Comparison of ENCODE assay signal across 34 cellular contexts in genomic region chr1:11786168-11786567, GRCh38. TPM values are rescaled to one million over a fixed set of nuclear protein-coding genes. Genes with fewer than 3 reads are reported as not detected.
DNase-seq lines count a peak whose midpoint lies in the region; ATAC-seq and TF ChIP-seq lines count a peak whose summit lies in the region.
"Had no signal": no experiment of that assay in that cellular context is flagged by ENCODE, and none has a peak within 500 bp of the region (broad histone marks: within the 10 kb centered on the region; RNA-seq: fewer than 3 reads in every experiment).

No MANE protein-coding gene starts in this region.

- H3F3A ChIP-seq in neural progenitor cell (ENCODE audit: low read depth), result peaks cover 13% of the 10 kb centered on the region

- peaks cover 12% of the 10 kb centered on the region for H3K36me3 Mint-ChIP-seq in Calu3 (ENCODE audit: insufficient read depth, unreplicated experiment)
- peaks cover 3% of the 10 kb centered on the region for H3K36me3 Mint-ChIP-seq in neural progenitor cell
- H3K36me3 Mint-ChIP-seq: activated CD8-positive, alpha-beta memory T cell treated with anti-CD3 and anti-CD28 coated beads, Interleukin-2, amount 10 ng/mL, durations not matched to agents 7 days and 5 days; activated naive CD8-positive, alpha-beta T cell treated with anti-CD3 and anti-CD28 coated beads, Interleukin-2, amount 10 ng/mL, durations not matched to agents 7 days and 5 days had no signal

- H3K79me2 ChIP-seq in neural progenitor cell (ENCODE audit: low read depth), result no peaks in the 10 kb centered on the region

- H3K27ac ChIP-seq in right atrium auricular region (peak overlapping the region; percentile 96 to 98), thyroid gland (peak overlapping the region; percentile 60 to 97 (median 97)), neural progenitor cell (no peak overlapping the region)
- H3K27ac ChIP-seq: neutrophil, SJSA1 had no signal

- no peak for DNase-seq in Calu3
- DNase-seq in OCI-M1 (lab: John Stamatoyannopoulos, UW), result peak; percentile 54
- DNase-seq in right atrium auricular region (ENCODE audit: low spot score), result no peak
- peak; percentile 46 to 58 for DNase-seq in thyroid gland
- DNase-seq in neural progenitor cell (ENCODE audit: low spot score), result no peak
- DNase-seq: activated CD8-positive, alpha-beta memory T cell treated with anti-CD3 and anti-CD28 coated beads, Interleukin-2, amount 10 ng/mL, durations not matched to agents 7 days and 5 days; activated gamma-delta T cell treated with Interleukin-2 at 50 U/mL for 16 hours; activated naive CD8-positive, alpha-beta T cell treated with anti-CD3 and anti-CD28 coated beads, Interleukin-2, amount 10 ng/mL, durations not matched to agents 7 days and 5 days; activated T-cell treated with anti-CD3 and anti-CD28 coated beads, Interleukin-2, amount 50 U/mL, for 4 hours; aorta; colonic mucosa; DND-41; effector CD8-positive, alpha-beta T cell; glutamatergic neuron; KBM-7; NCI-H1105 treated with DMSO at 0.1 percent for 48 hours; NCI-H1930; NCI-H526 treated with DMSO at 0.1 percent for 48 hours; stimulated activated CD4-positive, alpha-beta T cell treated with anti-CD3 and anti-CD28 coated beads, Interleukin-12 subunit alpha, Interleukin-12 subunit beta, amount 100 ng/mL, for 4 hours; stimulated activated CD4-positive, alpha-beta T cell treated with anti-CD3 and anti-CD28 coated beads, Interleukin-2, amount 100 ng/mL, for 48 hours; stomach; T-helper 9 cell; tibial artery had no signal

- ATAC-seq in GM21515 (IDR thresholded peaks at IDR 0.05; ENCODE audit: unreplicated experiment) (no peak), HG03175 (IDR thresholded peaks at IDR 0.05; ENCODE audit: unreplicated experiment) (no peak)
- ATAC-seq: activated CD8-positive, alpha-beta memory T cell treated with anti-CD3 and anti-CD28 coated beads, Interleukin-2, amount 10 ng/mL, durations not matched to agents 7 days and 5 days; activated T-cell treated with anti-CD3 and anti-CD28 coated beads, Interleukin-2, amount 50 U/mL, for 4 hours; left lung; sciatic nerve had no signal

- H3K27me3 Mint-ChIP-seq in Calu3 (ENCODE audit: unreplicated experiment) (no peaks in the 10 kb centered on the region), neural progenitor cell (ENCODE audit: insufficient read depth, low read depth) (peaks cover 4% of the 10 kb centered on the region)
- H3K27me3 Mint-ChIP-seq: activated CD8-positive, alpha-beta memory T cell treated with anti-CD3 and anti-CD28 coated beads, Interleukin-2, amount 10 ng/mL, durations not matched to agents 7 days and 5 days; activated naive CD8-positive, alpha-beta T cell treated with anti-CD3 and anti-CD28 coated beads, Interleukin-2, amount 10 ng/mL, durations not matched to agents 7 days and 5 days had no signal

- TF ChIP-seq POLR2A in thyroid gland (IDR thresholded peaks at IDR 0.05), result no peak

- CTCF ChIA-PET in Calu3 (lab: Charles Lee), result no interaction called here

- no peaks in the 10 kb centered on the region for H3K9me3 ChIP-seq in right atrium auricular region
- H3K9me3 ChIP-seq in thyroid gland, result no peaks in the 10 kb centered on the region
- H3K9me3 ChIP-seq in neural progenitor cell (ENCODE audit: low read depth), result no peaks in the 10 kb centered on the region
- H3K9me3 ChIP-seq: colonic mucosa, left lung, neutrophil, stomach, tibial artery had no signal

- BruUV-seq in Calu3 (replicated peaks; lab: Mats Ljungman, UMichigan), result TSS peak; percentile 27

- H3K36me3 ChIP-seq in right atrium auricular region, result peaks cover 3% of the 10 kb centered on the region
- H3K36me3 ChIP-seq in thyroid gland, result peaks cover 0 to 5% of the 10 kb centered on the region in 2 donors
- H3K36me3 ChIP-seq in neural progenitor cell, result no peaks in the 10 kb centered on the region
- H3K36me3 ChIP-seq: colonic mucosa, SJSA1 had no signal

- H3K4me3 ChIP-seq in right atrium auricular region (no peak overlapping the region), thyroid gland (replicated peaks in 1 of 3) (no peak overlapping the region), neural progenitor cell (no peak overlapping the region)
- H3K4me3 ChIP-seq: colonic mucosa, left lung, SJSA1, stomach, tibial artery had no signal

- WGBS in thyroid gland, 2 donors, result 30 to 40% methylated on average over 5 of the region's 5 CpGs

- H2AFZ ChIP-seq in neural progenitor cell (replicated peaks), result no peak overlapping the region

- H3K4me3 Mint-ChIP-seq in Calu3 (ENCODE audit: low read depth, unreplicated experiment) (no peak overlapping the region), neural progenitor cell (no peak overlapping the region)
- H3K4me3 Mint-ChIP-seq: activated CD8-positive, alpha-beta memory T cell treated with anti-CD3 and anti-CD28 coated beads, Interleukin-2, amount 10 ng/mL, durations not matched to agents 7 days and 5 days; activated naive CD8-positive, alpha-beta T cell treated with anti-CD3 and anti-CD28 coated beads, Interleukin-2, amount 10 ng/mL, durations not matched to agents 7 days and 5 days; activated T-cell treated with anti-CD3 and anti-CD28 coated beads, Interleukin-2, amount 50 U/mL, for 4 hours; CD14-positive monocyte had no signal

- no peak overlapping the region for H3K27ac Mint-ChIP-seq in Calu3 (ENCODE audit: unreplicated experiment)
- no peak overlapping the region for H3K27ac Mint-ChIP-seq in neural progenitor cell
- H3K27ac Mint-ChIP-seq: activated CD8-positive, alpha-beta memory T cell treated with anti-CD3 and anti-CD28 coated beads, Interleukin-2, amount 10 ng/mL, durations not matched to agents 7 days and 5 days; activated naive CD8-positive, alpha-beta T cell treated with anti-CD3 and anti-CD28 coated beads, Interleukin-2, amount 10 ng/mL, durations not matched to agents 7 days and 5 days had no signal

- no peaks in the 10 kb centered on the region for H4K20me1 ChIP-seq in neural progenitor cell (ENCODE audit: low read depth)

- H3K4me1 Mint-ChIP-seq in Calu3 (ENCODE audit: low read depth, unreplicated experiment) (peaks cover 9% of the 10 kb centered on the region), neural progenitor cell (peaks cover 10% of the 10 kb centered on the region)
- H3K4me1 Mint-ChIP-seq: activated CD8-positive, alpha-beta memory T cell treated with anti-CD3 and anti-CD28 coated beads, Interleukin-2, amount 10 ng/mL, durations not matched to agents 7 days and 5 days; activated naive CD8-positive, alpha-beta T cell treated with anti-CD3 and anti-CD28 coated beads, Interleukin-2, amount 10 ng/mL, durations not matched to agents 7 days and 5 days had no signal

- no peak overlapping the region for H3K4me2 ChIP-seq in neural progenitor cell

- no peak overlapping the region for H3K9ac ChIP-seq in neural progenitor cell

- no peaks in the 10 kb centered on the region for H3K27me3 ChIP-seq in right atrium auricular region
- H3K27me3 ChIP-seq in thyroid gland, result no peaks in the 10 kb centered on the region
- H3K27me3 ChIP-seq in neural progenitor cell, result no peaks in the 10 kb centered on the region
- H3K27me3 ChIP-seq: colonic mucosa, left lung, SJSA1, stomach, tibial artery had no signal

- H3K4me1 ChIP-seq in right atrium auricular region, result peaks cover 0 to 66% of the 10 kb centered on the region in 2 donors
- H3K4me1 ChIP-seq in thyroid gland, result peaks cover 57 to 71% of the 10 kb centered on the region in 2 donors
- peaks cover 15% of the 10 kb centered on the region for H3K4me1 ChIP-seq in neural progenitor cell

- TF ChIP-seq CTCF in Calu3 (IDR thresholded peaks at IDR 0.05; ENCODE audit: unreplicated experiment) (no peak), right atrium auricular region (IDR thresholded peaks at IDR 0.05) (no peak), thyroid gland (IDR thresholded peaks at IDR 0.05) (no peak), neural progenitor cell (IDR thresholded peaks at IDR 0.05) (no peak)

- intact Hi-C loops in Calu3 (cut with micrococcal nuclease; ENCODE audit: unreplicated experiment) (no loop called here), thyroid gland (cut with DNase I) (no loop called here)

- H3K9me3 Mint-ChIP-seq in Calu3 (ENCODE audit: low read depth, unreplicated experiment), result no peaks in the 10 kb centered on the region
- H3K9me3 Mint-ChIP-seq in neural progenitor cell, result no peaks in the 10 kb centered on the region
- H3K9me3 Mint-ChIP-seq: activated naive CD8-positive, alpha-beta T cell treated with anti-CD3 and anti-CD28 coated beads, Interleukin-2, amount 10 ng/mL, durations not matched to agents 7 days and 5 days; activated T-cell treated with anti-CD3 and anti-CD28 coated beads, Interleukin-2, amount 50 U/mL, for 4 hours; CD14-positive monocyte had no signal

RNA-seq across cellular contexts. Expression of gene MTHFR, which starts 19.6 kb away (rescaled TPM):
- 16.4 and 21.0 TPM in 2 replicates for total RNA-seq in Calu3 (2022)
- total RNA-seq in right atrium auricular region, result 10 to 100 TPM; 38.5 to 53.9 TPM
- total RNA-seq in thyroid gland, result 10 to 100 TPM; 52.8 to 96.9 (median 65.6) TPM
- 7.0 and 14.3 TPM in 2 replicates for total RNA-seq in neural progenitor cell (ENCODE audit: low replicate concordance)

RNA-seq across cellular contexts. Expression of gene CLCN6, which starts 19.8 kb away (rescaled TPM):
- total RNA-seq in Calu3 (2022) (17.4 and 23.6 TPM in 2 replicates), right atrium auricular region (10 to 100 TPM; 14.8 to 15.2 TPM), thyroid gland (10 to 100 TPM; 14.8 to 38.4 (median 16.9) TPM), neural progenitor cell (ENCODE audit: low replicate concordance) (10.3 and 15.6 TPM in 2 replicates)

RNA-seq across cellular contexts. Expression of gene C1orf167, which starts 24.2 kb away (rescaled TPM):
- total RNA-seq in Calu3 (2022) (not detected in 2 replicates), right atrium auricular region (1 to 10 TPM in 1 of 2 donors, under 1 TPM in 1; 0.85 to 1.7 TPM), thyroid gland (1 to 10 TPM in 1 of 4 donors, under 1 TPM in 1, not detected in 2; 0.22 to 6.3 TPM), neural progenitor cell (ENCODE audit: low replicate concordance) (0.22 TPM in 1 of 2 replicates, not detected in the other)
- total RNA-seq: activated CD8-positive, alpha-beta memory T cell treated with anti-CD3 and anti-CD28 coated beads, Interleukin-2, amount 10 ng/mL, durations not matched to agents 7 days and 5 days; activated naive CD8-positive, alpha-beta T cell treated with anti-CD3 and anti-CD28 coated beads, Interleukin-2, amount 10 ng/mL, durations not matched to agents 7 days and 5 days; activated T-cell treated with anti-CD3 and anti-CD28 coated beads, Interleukin-2, amount 50 U/mL, for 4 hours; bronchial epithelial cell; colonic mucosa; epithelial cell of proximal tubule; H4; MCF 10A; SJSA1 had no signal

RNA-seq across cellular contexts. Expression of gene AGTRAP, which starts 50.2 kb away (rescaled TPM):
- total RNA-seq in Calu3 (2022), result 30.4 and 41.2 TPM in 2 replicates
- 10 to 100 TPM; 20.8 to 47.2 TPM for total RNA-seq in right atrium auricular region
- 10 to 100 TPM; 35.6 to 72.4 (median 63.6) TPM for total RNA-seq in thyroid gland
- total RNA-seq in neural progenitor cell (ENCODE audit: low replicate concordance), result 12.4 and 67.7 TPM in 2 replicates

Comparison
In these comparisons a context has a peak if more than half of its experiments do, and no peak if none do; other contexts are left out.
1. DNase-seq: peak in OCI-M1 (single experiment) and thyroid gland (2 of 2); none in Calu3 (single experiment), right atrium auricular region (single experiment) and neural progenitor cell (single experiment).